In the genomic region with DNA sequence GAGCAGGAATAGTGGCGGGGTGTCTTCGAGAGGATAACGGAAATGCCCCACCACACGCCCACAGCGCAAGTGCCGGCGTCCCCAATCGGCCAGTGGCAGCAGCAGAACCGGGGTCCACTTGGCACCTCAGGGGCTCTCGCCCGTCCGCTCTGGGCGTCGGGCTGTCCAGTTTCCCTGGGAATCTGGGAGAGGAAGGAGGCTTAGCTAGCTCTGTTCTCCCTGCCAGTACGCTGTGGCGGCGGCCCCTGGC, we compare ENCODE assay signal across 8 cellular contexts. TPM values are rescaled to one million over a fixed set of nuclear protein-coding genes. Genes with fewer than 3 reads are reported as not detected.
DNase-seq lines count a peak whose midpoint lies in the region; ATAC-seq and TF ChIP-seq lines count a peak whose summit lies in the region.

No MANE protein-coding gene starts in this region.

- no peak for TF ChIP-seq CTCF in astrocyte of the cerebellum (IDR thresholded peaks at IDR 0.05; ENCODE audit: low read depth, low read length, missing control alignments)

- no peaks in the 10 kb centered on the region for H3K9me3 ChIP-seq in iPS-18c (ENCODE audit: control insufficient read depth, insufficient read depth, low read length)

- H3K4me3 ChIP-seq in astrocyte of the cerebellum (ENCODE audit: low read depth, low read length): peak overlapping the region; percentile 67
- H3K4me3 ChIP-seq in iPS-18c (ENCODE audit: insufficient read depth, low read depth, low read length): peak overlapping the region; percentile 66

- peak; percentile 66 for DNase-seq in G401 (ENCODE audit: low spot score)
- DNase-seq in NAMALWA (ENCODE audit: low spot score): peak; percentile 19
- DNase-seq in astrocyte of the cerebellum (ENCODE audit: low read depth): no peak
- peak; percentile 22 for DNase-seq in stimulated activated CD4-positive, alpha-beta T cell treated with anti-CD3 and anti-CD28 coated beads, Interleukin-12 subunit alpha, Interleukin-12 subunit beta, amount 100 ng/mL, for 4 hours
- no peak for DNase-seq in H4 (ENCODE audit: low spot score)
- no peak for DNase-seq in NCI-H2227 treated with DMSO at 0.1 percent for 48 hours (lab: John Stamatoyannopoulos, UW)

- ATAC-seq in GM21786 (IDR thresholded peaks at IDR 0.05; ENCODE audit: unreplicated experiment): peak; percentile 18

- in situ Hi-C loops in G401 (cut with HindIII; ENCODE audit: low sequenced_read_pairs): no loop called here
- in situ Hi-C loops in astrocyte of the cerebellum (cut with HindIII; ENCODE audit: low sequenced_read_pairs): no loop called here

RNA-seq across cellular contexts. Expression of gene CCDC54, which starts 53.7 kb away (rescaled TPM):
- total RNA-seq in G401 (2014; rRNA removed; shearing (Covaris generic)): not detected in 2 replicates
- not detected in 2 replicates for total RNA-seq in H4 (2014; rRNA removed; shearing (Covaris generic))

Comparison
In these comparisons a context has a peak if more than half of its experiments do, and no peak if none do; other contexts are left out.
1. DNase-seq: peak in G401 (single experiment), NAMALWA (single experiment) and stimulated activated CD4-positive, alpha-beta T cell treated with anti-CD3 and anti-CD28 coated beads, Interleukin-12 subunit alpha, Interleukin-12 subunit beta, amount 100 ng/mL, for 4 hours (single experiment); none in astrocyte of the cerebellum (single experiment), H4 (single experiment) and NCI-H2227 treated with DMSO at 0.1 percent for 48 hours (single experiment).